In genomic region chr3:85796140-85796539, GRCh38 we compare ENCODE assay signal across 19 cellular contexts.
A peak's percentile ranks its signal among the peaks of the same experiment; 100 is the strongest.
DNase-seq lines count a peak whose midpoint lies in the region; ATAC-seq, FAIRE-seq and TF ChIP-seq lines count a peak whose summit lies in the region.
"Had no signal": no experiment of that assay in that cellular context is flagged by ENCODE, and none has a peak within 500 bp of the region (broad histone marks: within the 10 kb centered on the region; RNA-seq: fewer than 3 reads in every experiment).

No MANE protein-coding gene starts in this region.

- peak overlapping the region; percentile 11; the same call in 1 of the 2 replicates for H3K4me2 ChIP-seq in OCI-LY3 (ENCODE audit: low read length)
- H3K4me2 ChIP-seq: GM23338 had no signal

- CTCF ChIA-PET in HEK293 (lab: Yijun Ruan, JAX): no interaction called here

- POLR2A ChIA-PET in HEK293 (lab: Yijun Ruan, JAX): no interaction called here

- H3K9ac ChIP-seq in OCI-LY3 (ENCODE audit: low read length): no peak overlapping the region

- no peaks in the 10 kb centered on the region for H4K20me1 ChIP-seq in OCI-LY3 (ENCODE audit: insufficient read depth, low read length)

- H3K4me3 ChIP-seq in HEK293 (ENCODE audit: low read depth, low read length) (no peak overlapping the region), OCI-LY3 (ENCODE audit: low read length) (no peak overlapping the region)
- H3K4me3 ChIP-seq: GM23338, K562 had no signal

- no peaks in the 10 kb centered on the region for H3K27me3 ChIP-seq in OCI-LY3 (ENCODE audit: low read depth, low read length)

- no peak for TF ChIP-seq CTCF in HEK293 (tag by site-specific recombination; IDR thresholded peaks at IDR 0.05)
- TF ChIP-seq CTCF in OCI-LY3 (IDR thresholded peaks at IDR 0.05; ENCODE audit: low read depth, low read length): no peak

- no peaks in the 10 kb centered on the region for H3K36me3 ChIP-seq in HEK293 (ENCODE audit: control insufficient read depth in 2 of 2, insufficient read depth in 1 of 2, low read length in 2 of 2)
- no peaks in the 10 kb centered on the region for H3K36me3 ChIP-seq in OCI-LY3 (replicated peaks; ENCODE audit: low read depth, low read length)

- ATAC-seq in GM18868 (IDR thresholded peaks at IDR 0.05; ENCODE audit: unreplicated experiment) (no peak), HG03108 (IDR thresholded peaks at IDR 0.05; ENCODE audit: unreplicated experiment) (no peak), GM21447 (IDR thresholded peaks at IDR 0.05; ENCODE audit: unreplicated experiment) (no peak)
- ATAC-seq: GM23338, K562 had no signal

- DNase-seq in astrocyte of the hippocampus (ENCODE audit: low read depth, low spot score) (peak; percentile 7), left kidney (ENCODE audit: low read depth, low spot score) (peak; percentile 37), frontal cortex (ENCODE audit: low spot score in 2 of 2) (no peak)
- DNase-seq: ACHN; C1 segment of cervical spinal cord; CD4-positive, alpha-beta T cell; DND-41; GDM1; H7; HFFc6 had no signal

- H3K4me1 ChIP-seq in HEK293 (ENCODE audit: control insufficient read depth, insufficient read depth, low read length) (no peaks in the 10 kb centered on the region), OCI-LY3 (ENCODE audit: low read length) (peaks cover 19% of the 10 kb centered on the region)

- no peaks in the 10 kb centered on the region for H3K79me2 ChIP-seq in OCI-LY3 (ENCODE audit: low read length)

- no peak overlapping the region for H2AFZ ChIP-seq in OCI-LY3 (ENCODE audit: low read depth, low read length)
- H2AFZ ChIP-seq: GM23338 had no signal

- FAIRE-seq in frontal cortex (lab: Jason Lieb, UNC): no peak
- FAIRE-seq: D721Med, K562 had no signal

- H3K27ac ChIP-seq in HEK293 (ENCODE audit: extremely low read depth, low read depth, low read length) (no peak overlapping the region), OCI-LY3 (ENCODE audit: low read length) (no peak overlapping the region)
- H3K27ac ChIP-seq: HL-60 had no signal

- H3K9me3 ChIP-seq in HEK293 (ENCODE audit: control insufficient read depth, insufficient read depth, low read depth, low read length) (no peaks in the 10 kb centered on the region), OCI-LY3 (ENCODE audit: insufficient read depth, low read length) (no peaks in the 10 kb centered on the region)

TF ChIP-seq in HEK293, 187 proteins besides CTCF, POLR2A, EP300 and RAD21:
- no peak for TF ChIP-seq ZNF239 (tag by site-specific recombination; IDR thresholded peaks at IDR 0.05)
- no peak for TF ChIP-seq SCRT1 (tag by site-specific recombination; IDR thresholded peaks at IDR 0.05; ENCODE audit: borderline replicate concordance)
- TF ChIP-seq TCF7L2 (IDR thresholded peaks at IDR 0.05; ENCODE audit: borderline replicate concordance, low read depth, low read length): peak; percentile 88

Comparison
In these comparisons a context has a peak if more than half of its experiments do, and no peak if none do; other contexts are left out.
1. DNase-seq: peak in astrocyte of the hippocampus (single experiment) and left kidney (single experiment); none in frontal cortex (0 of 2).